ENCODE assay signal across 8 cellular contexts in genomic region chr11:47551086-47551485, GRCh38. TPM values are rescaled to one million over a fixed set of nuclear protein-coding genes. Genes with fewer than 3 reads are reported as not detected.
DNase-seq lines count a peak whose midpoint lies in the region; ATAC-seq, FAIRE-seq and TF ChIP-seq lines count a peak whose summit lies in the region.

No MANE protein-coding gene starts in this region.

- H2AFZ ChIP-seq in SU-DHL-6 (ENCODE audit: low read depth, low read length, severe bottlenecking), result no peak overlapping the region

- no peaks in the 10 kb centered on the region for H3K9me2 ChIP-seq in SU-DHL-6 (replicated peaks; ENCODE audit: insufficient read depth, low read length)

- H3F3A ChIP-seq in SU-DHL-6 (ENCODE audit: insufficient read depth), result 0 out of 2 replicates have a peak, but pooled peaks cover 8% of the 10 kb centered on the region

- peak; percentile 49 for TF ChIP-seq CTCF in BJ (IDR thresholded peaks at IDR 0.05; ENCODE audit: insufficient read depth, low read depth, low read length)
- TF ChIP-seq CTCF in SU-DHL-6 (IDR thresholded peaks at IDR 0.05; ENCODE audit: insufficient read depth, low read length, poor library complexity, severe bottlenecking), result no peak

- H3K4me1 ChIP-seq in small intestine (ENCODE audit: control insufficient read depth in 2 of 2, insufficient read depth in 1 of 2, low read depth in 1 of 2, low read length in 1 of 2), result peaks cover 0 to 14% of the 10 kb centered on the region in 2 donors

- no peaks in the 10 kb centered on the region for H3K9me3 ChIP-seq in SU-DHL-6 (ENCODE audit: insufficient read depth, low read length)
- no peaks in the 10 kb centered on the region for H3K9me3 ChIP-seq in small intestine (ENCODE audit: control insufficient read depth, low read depth)

- DNase-seq in BJ (ENCODE audit: low read depth) (no peak), GM19239 (ENCODE audit: insufficient read length, low spot score) (no peak), fibroblast of peridontal ligament (ENCODE audit: extremely low read depth) (peak; percentile 56), small intestine (peak; percentile 56), islet precursor cell (no peak)
- no peak for DNase-seq in stimulated activated CD4-positive, alpha-beta T cell treated with anti-CD3 and anti-CD28 coated beads, Interleukin-1b, Interleukin-23, amount 100 ng/mL, for 48 hours

- CTCF ChIA-PET in BJ (lab: Yijun Ruan, JAX), result interaction anchor here (0.9 to 5.7 kb wide), 3 partner anchors 11 to 41 kb away, joined by 3 to 45 read pairs (median 12); partner anchors contain the start of gene PTPMT1

- peak overlapping the region; percentile 70; the same call in 1 of the 2 replicates for H3K27ac ChIP-seq in SU-DHL-6 (ENCODE audit: low read depth, low read length)
- H3K27ac ChIP-seq in small intestine (ENCODE audit: low read depth in 1 of 2, low read length in 1 of 2), result no peak overlapping the region

- FAIRE-seq in GM19239 (lab: Jason Lieb, UNC), result peak; percentile 93
- FAIRE-seq in small intestine (lab: Jason Lieb, UNC), result no peak

- peak overlapping the region; percentile 93 for H3K4me2 ChIP-seq in SU-DHL-6 (ENCODE audit: low read depth, low read length, poor library complexity, severe bottlenecking)

- H3K36me3 ChIP-seq in BJ (ENCODE audit: control insufficient read depth, insufficient read depth, low read length), result no peaks in the 10 kb centered on the region
- no peaks in the 10 kb centered on the region for H3K36me3 ChIP-seq in SU-DHL-6 (ENCODE audit: low read length)
- H3K36me3 ChIP-seq in small intestine (ENCODE audit: control insufficient read depth in 2 of 2, insufficient read depth in 2 of 2, low read length in 2 of 2), result no peaks in the 10 kb centered on the region

- peaks cover 13% of the 10 kb centered on the region for H4K20me1 ChIP-seq in SU-DHL-6 (ENCODE audit: low read depth, low read length)

- H3K4me3 ChIP-seq in BJ (ENCODE audit: low read depth, low read length) (no peak overlapping the region), SU-DHL-6 (ENCODE audit: insufficient read depth, low read length, poor library complexity, severe bottlenecking) (peak overlapping the region; percentile 77), small intestine (ENCODE audit: low read depth in 1 of 2, low read length in 2 of 2) (peak overlapping the region in 1 of 2 donors; percentile 89)

- H3K9ac ChIP-seq in SU-DHL-6 (ENCODE audit: low read length), result peak overlapping the region; percentile 93

- H3K27me3 ChIP-seq in BJ (ENCODE audit: control insufficient read depth, insufficient read depth, low read length), result no peaks in the 10 kb centered on the region
- no peaks in the 10 kb centered on the region for H3K27me3 ChIP-seq in SU-DHL-6 (ENCODE audit: low read length)
- no peaks in the 10 kb centered on the region for H3K27me3 ChIP-seq in small intestine (ENCODE audit: control insufficient read depth in 2 of 2, insufficient read depth in 2 of 2, low read length in 2 of 2)

- no peak for ATAC-seq in HG03139 (IDR thresholded peaks at IDR 0.05; ENCODE audit: unreplicated experiment)

- POLR2A ChIA-PET in BJ (lab: Charles Lee), result no interaction called here

- peaks cover 68% of the 10 kb centered on the region for H3K79me2 ChIP-seq in SU-DHL-6 (ENCODE audit: insufficient read depth, low read length)

RNA-seq across cellular contexts. Expression of gene CELF1, which starts 1.8 kb away (rescaled TPM):
- polyA plus RNA-seq in BJ (2011; rRNA removed), result 73.5 and 85.4 TPM in 2 replicates
- polyA minus RNA-seq in BJ (2011; rRNA and poly(A)+ RNA removed), result 121 and 134 TPM in 2 replicates
- 10 to 100 TPM; 16.5 to 32.1 (median 21.9) TPM for polyA plus RNA-seq in small intestine

RNA-seq across cellular contexts. Expression of gene PTPMT1, which starts 14.3 kb away (rescaled TPM):
- polyA plus RNA-seq in BJ (2011; rRNA removed), result 61.9 and 69.4 TPM in 2 replicates
- 15.7 and 19.0 TPM in 2 replicates for polyA minus RNA-seq in BJ (2011; rRNA and poly(A)+ RNA removed)
- polyA plus RNA-seq in small intestine, result 10 to 100 TPM; 31.3 to 60.1 (median 34.6) TPM

RNA-seq across cellular contexts. Expression of gene KBTBD4, which starts 27.7 kb away (rescaled TPM):
- polyA plus RNA-seq in BJ (2011; rRNA removed) (21.9 and 25.5 TPM in 2 replicates), small intestine (10 to 100 TPM in 2 of 3 donors, 1 to 10 TPM in 1; 9.8 to 13.7 (median 10.5) TPM)
- 18.2 and 26.6 TPM in 2 replicates for polyA minus RNA-seq in BJ (2011; rRNA and poly(A)+ RNA removed)

RNA-seq across cellular contexts. Expression of gene NDUFS3, which starts 27.8 kb away (rescaled TPM):
- 85.5 and 98.0 TPM in 2 replicates for polyA plus RNA-seq in BJ (2011; rRNA removed)
- polyA minus RNA-seq in BJ (2011; rRNA and poly(A)+ RNA removed), result 26.8 and 50.5 TPM in 2 replicates
- 100 to 1,000 TPM; 258 to 438 (median 269) TPM for polyA plus RNA-seq in small intestine

RNA-seq across cellular contexts. Expression of gene FAM180B, which starts 35.4 kb away (rescaled TPM):
- polyA plus RNA-seq in BJ (2011; rRNA removed) (not detected in 2 replicates), small intestine (under 1 TPM in 1 of 3 donors, not detected in 2; 0.15 TPM)
- polyA minus RNA-seq in BJ (2011; rRNA and poly(A)+ RNA removed), result not detected in 2 replicates

Comparison
In these comparisons a context has a peak if more than half of its experiments do, and no peak if none do; other contexts are left out.
1. DNase-seq: peak in fibroblast of peridontal ligament (single experiment) and small intestine (single experiment); none in BJ (single experiment), GM19239 (single experiment), stimulated activated CD4-positive, alpha-beta T cell treated with anti-CD3 and anti-CD28 coated beads, Interleukin-1b, Interleukin-23, amount 100 ng/mL, for 48 hours (single experiment) and islet precursor cell (single experiment).